In genomic region chr3:71600646-71601288, GRCh38 we compare ENCODE assay signal across 20 cellular contexts. TPM values are rescaled to one million over a fixed set of nuclear protein-coding genes. Genes with fewer than 3 reads are reported as not detected.
DNase-seq lines count a peak whose midpoint lies in the region; ATAC-seq, FAIRE-seq and TF ChIP-seq lines count a peak whose summit lies in the region.
"Had no signal": no experiment of that assay in that cellular context is flagged by ENCODE, and none has a peak within 500 bp of the region (broad histone marks: within the 10 kb centered on the region; RNA-seq: fewer than 3 reads in every experiment).

No MANE protein-coding gene starts in this region.

- H3K4me3 ChIP-seq in fibroblast of the aortic adventitia (ENCODE audit: low read depth, low read length) (no peak overlapping the region), parathyroid adenoma (ENCODE audit: low read depth, low read length) (no peak overlapping the region)
- H3K4me3 ChIP-seq: GM12878, MG63 had no signal

- TF ChIP-seq CTCF in fibroblast of the aortic adventitia (IDR thresholded peaks at IDR 0.05; ENCODE audit: insufficient read depth, low read length) = no peak
- TF ChIP-seq CTCF in parathyroid adenoma (IDR thresholded peaks at IDR 0.05) = no peak

- no peaks in the 10 kb centered on the region for H3K79me2 ChIP-seq in parathyroid adenoma

- no peaks in the 10 kb centered on the region for H3K9me3 ChIP-seq in parathyroid adenoma (ENCODE audit: control insufficient read depth, low read length)
- H3K9me3 ChIP-seq: MG63 had no signal

- peak; percentile 42 for DNase-seq in AG20443 (ENCODE audit: low spot score)
- peak; percentile 77 for DNase-seq in RCC 7860 (ENCODE audit: low spot score)
- DNase-seq in fibroblast of the aortic adventitia (ENCODE audit: low read depth) = peak; percentile 16
- no peak for DNase-seq in stimulated activated CD4-positive, alpha-beta T cell treated with anti-CD3 and anti-CD28 coated beads, Interleukin-15, amount 100 ng/mL, for 24 hours
- DNase-seq in cerebellum (ENCODE audit: low spot score) = no peak
- DNase-seq: CD4-positive, alpha-beta memory T cell; DMS53; EL; Kasumi-1; MG63; NCI-H1048; NCI-H1436; NCI-H2029; NCI-H345; NCI-H524 treated with DMSO at 0.1 percent for 48 hours; RPMI8226 had no signal

- no peaks in the 10 kb centered on the region for H3K27me3 ChIP-seq in parathyroid adenoma (ENCODE audit: control insufficient read depth, insufficient read depth, low read length)
- H3K27me3 ChIP-seq: MG63 had no signal

- peaks cover 11% of the 10 kb centered on the region for H3K4me1 ChIP-seq in parathyroid adenoma

- H3K9ac ChIP-seq in parathyroid adenoma = no peak overlapping the region

- H3K4me2 ChIP-seq in parathyroid adenoma (ENCODE audit: low read length) = no peak overlapping the region

- peak; percentile 81 for FAIRE-seq in RCC 7860 (lab: Jason Lieb, UNC)
- FAIRE-seq: GM12878, H54 had no signal

- no peaks in the 10 kb centered on the region for H3K36me3 ChIP-seq in parathyroid adenoma (ENCODE audit: control insufficient read depth, insufficient read depth, low read length)
- H3K36me3 ChIP-seq: MG63 had no signal

- H3K27ac ChIP-seq in parathyroid adenoma = no peak overlapping the region

- H2AFZ ChIP-seq in parathyroid adenoma = peak overlapping the region; percentile 22

- no peak for ATAC-seq in HG03457 (IDR thresholded peaks at IDR 0.05; ENCODE audit: unreplicated experiment)
- ATAC-seq: GM12878 had no signal

RNA-seq across cellular contexts. Expression of gene FOXP1, which starts 17.2 kb away (rescaled TPM):
- total RNA-seq in fibroblast of the aortic adventitia (ENCODE audit: low replicate concordance) (43.3 and 115 TPM in 2 replicates), cerebellum (94.3 TPM)

Comparison
In these comparisons a context has a peak if more than half of its experiments do, and no peak if none do; other contexts are left out.
1. DNase-seq: peak in AG20443 (single experiment), RCC 7860 (single experiment) and fibroblast of the aortic adventitia (single experiment); none in stimulated activated CD4-positive, alpha-beta T cell treated with anti-CD3 and anti-CD28 coated beads, Interleukin-15, amount 100 ng/mL, for 24 hours (single experiment) and cerebellum (single experiment).